In genomic region chr17:79406316-79406715, GRCh38 we compare ENCODE assay signal across 16 cellular contexts.
"Had no signal": no experiment of that assay in that cellular context is flagged by ENCODE, and none has a peak within 500 bp of the region (broad histone marks: within the 10 kb centered on the region; RNA-seq: fewer than 3 reads in every experiment).

No MANE protein-coding gene starts in this region.

- H3K36me3 Mint-ChIP-seq: activated naive CD8-positive, alpha-beta T cell; natural killer cell; stimulated activated effector memory CD8-positive, alpha-beta T cell treated with anti-CD3 and anti-CD28 coated beads, Interleukin-12 subunit alpha, Interleukin-12 subunit beta, amount 100 ng/mL, for 72 hours had no signal

- H3K4me3 Mint-ChIP-seq: activated CD8-positive, alpha-beta T cell treated with anti-CD3 and anti-CD28 coated beads, Interleukin-2, amount 10 ng/mL, durations not matched to agents 7 days and 5 days; activated naive CD8-positive, alpha-beta T cell; activated T-cell treated with anti-CD3 and anti-CD28 coated beads, Interleukin-2, amount 50 U/mL, for 72 hours; natural killer cell; stimulated activated effector memory CD8-positive, alpha-beta T cell treated with anti-CD3 and anti-CD28 coated beads, Interleukin-12 subunit alpha, Interleukin-12 subunit beta, amount 100 ng/mL, for 72 hours had no signal

- ATAC-seq: activated CD8-positive, alpha-beta T cell treated with anti-CD3 and anti-CD28 coated beads, Interleukin-2, amount 10 ng/mL, durations not matched to agents 7 days and 5 days; activated T-cell treated with anti-CD3 and anti-CD28 coated beads, Interleukin-2, amount 50 U/mL, for 72 hours; left ventricle myocardium superior; natural killer cell; stimulated activated effector memory CD8-positive, alpha-beta T cell treated with anti-CD3 and anti-CD28 coated beads, Interleukin-12 subunit alpha, Interleukin-12 subunit beta, amount 100 ng/mL, for 72 hours had no signal

- DNase-seq: activated CD4-positive, alpha-beta T cell treated with anti-CD3 and anti-CD28 coated beads for 4 hours; activated CD8-positive, alpha-beta memory T cell treated with anti-CD3 and anti-CD28 coated beads, Interleukin-2, amount 50 U/mL, for 4 hours; activated CD8-positive, alpha-beta T cell treated with anti-CD3 and anti-CD28 coated beads, Interleukin-2, amount 10 ng/mL, durations not matched to agents 7 days and 5 days; activated gamma-delta T cell; activated T-cell treated with anti-CD3 and anti-CD28 coated beads, Interleukin-2, amount 50 U/mL, for 72 hours; amniotic stem cell; caudate nucleus; foreskin fibroblast; head of caudate nucleus; kidney glomerular epithelial cell; left ventricle myocardium superior; mesendoderm; natural killer cell had no signal

- FAIRE-seq: colon had no signal

- H3K9me3 Mint-ChIP-seq: activated T-cell treated with anti-CD3 and anti-CD28 coated beads, Interleukin-2, amount 50 U/mL, for 72 hours; natural killer cell; stimulated activated effector memory CD8-positive, alpha-beta T cell treated with anti-CD3 and anti-CD28 coated beads, Interleukin-12 subunit alpha, Interleukin-12 subunit beta, amount 100 ng/mL, for 72 hours had no signal
